In genomic region chr20:62285722-62286121, GRCh38 we compare ENCODE assay signal across 22 cellular contexts. TPM values are rescaled to one million over a fixed set of nuclear protein-coding genes. Genes with fewer than 3 reads are reported as not detected.
DNase-seq lines count a peak whose midpoint lies in the region; ATAC-seq and FAIRE-seq lines count a peak whose summit lies in the region.
"Had no signal": no experiment of that assay in that cellular context is flagged by ENCODE, and none has a peak within 500 bp of the region (broad histone marks: within the 10 kb centered on the region; RNA-seq: fewer than 3 reads in every experiment).

No MANE protein-coding gene starts in this region.

- H3K9me2 ChIP-seq in GM23248 (ENCODE audit: insufficient read depth): no peaks in the 10 kb centered on the region

- H3K9me3 Mint-ChIP-seq in activated T-helper 17 cell treated with anti-CD3 and anti-CD28 coated beads, Interleukin-2, amount 50 U/mL, for 72 hours: no peaks in the 10 kb centered on the region
- H3K9me3 Mint-ChIP-seq: activated naive CD8-positive, alpha-beta T cell treated with anti-CD3 and anti-CD28 coated beads for 36 hours; endodermal cell; WTC11 had no signal

- WGBS in GM23248 (ENCODE audit: low coverage in 1 of 2, low lambda C conversion rate in 2 of 2, missing lambda C conversion rate in 2 of 2), 2 experiments: 79 to 82% methylated on average over 22 to 23 of the region's 23 CpGs

- no peaks in the 10 kb centered on the region for H3K4me1 Mint-ChIP-seq in activated T-helper 17 cell treated with anti-CD3 and anti-CD28 coated beads, Interleukin-2, amount 50 U/mL, for 72 hours
- H3K4me1 Mint-ChIP-seq: activated naive CD8-positive, alpha-beta T cell treated with anti-CD3 and anti-CD28 coated beads for 36 hours; endodermal cell; WTC11 had no signal

- H3K9me3 ChIP-seq in GM23248 (ENCODE audit: low read depth): no peaks in the 10 kb centered on the region
- H3K9me3 ChIP-seq: lower lobe of right lung had no signal

- no peak overlapping the region for H3K4me3 Mint-ChIP-seq in activated T-helper 17 cell treated with anti-CD3 and anti-CD28 coated beads, Interleukin-2, amount 50 U/mL, for 72 hours
- H3K4me3 Mint-ChIP-seq: activated naive CD8-positive, alpha-beta T cell treated with anti-CD3 and anti-CD28 coated beads for 36 hours; endodermal cell; WTC11 had no signal

- H4K20me1 ChIP-seq in GM23248 (ENCODE audit: insufficient read depth): no peaks in the 10 kb centered on the region

- H3K36me3 Mint-ChIP-seq in activated T-helper 17 cell treated with anti-CD3 and anti-CD28 coated beads, Interleukin-2, amount 50 U/mL, for 72 hours (ENCODE audit: low read depth): peaks cover 53% of the 10 kb centered on the region

- no peaks in the 10 kb centered on the region for H3F3A ChIP-seq in GM23248 (ENCODE audit: insufficient read depth)

- no peaks in the 10 kb centered on the region for H3K4me1 ChIP-seq in GM23248 (ENCODE audit: insufficient read depth)
- H3K4me1 ChIP-seq: lower lobe of right lung had no signal

- FAIRE-seq in HTR-8/SVneo (lab: Jason Lieb, UNC): peak; percentile 90
- FAIRE-seq: colon, D721Med had no signal

- H3K27me3 Mint-ChIP-seq in activated T-helper 17 cell treated with anti-CD3 and anti-CD28 coated beads, Interleukin-2, amount 50 U/mL, for 72 hours: no peaks in the 10 kb centered on the region
- H3K27me3 Mint-ChIP-seq: activated naive CD8-positive, alpha-beta T cell treated with anti-CD3 and anti-CD28 coated beads for 36 hours had no signal

- no peak overlapping the region for H2AFZ ChIP-seq in GM23248

- no peak for DNase-seq in HTR-8/SVneo (ENCODE audit: insufficient read length, low spot score)
- peak; percentile 100 for DNase-seq in dermis blood vessel endothelial cell
- DNase-seq in left lobe of liver (ENCODE audit: low spot score): peak; percentile 72
- peak; percentile 78 for DNase-seq in pulmonary artery endothelial cell (ENCODE audit: low read depth, low spot score)
- no peak for DNase-seq in HT-29 (ENCODE audit: low spot score)
- no peak for DNase-seq in GM23248
- no peak for DNase-seq in stimulated activated CD4-positive, alpha-beta T cell treated with anti-CD3 and anti-CD28 coated beads, Interleukin-4, amount 100 ng/mL, for 1 hour
- DNase-seq: ACHN; activated CD4-positive, alpha-beta T cell treated with anti-CD3 and anti-CD28 coated beads, Interleukin-2, amount 50 U/mL, for 48 hours; activated CD8-positive, alpha-beta memory T cell treated with anti-CD3 and anti-CD28 coated beads, Interleukin-2, amount 50 U/mL, for 48 hours; activated naive CD8-positive, alpha-beta T cell treated with anti-CD3 and anti-CD28 coated beads for 36 hours; endodermal cell; H7; head of caudate nucleus; lower lobe of right lung; NCI-H1417; stimulated activated CD4-positive, alpha-beta T cell treated with anti-CD3 and anti-CD28 coated beads, Interleukin-15, amount 100 ng/mL, for 24 hours had no signal

- H3K36me3 ChIP-seq in GM23248 (ENCODE audit: low read depth): peaks cover 9% of the 10 kb centered on the region; the same call in 1 of the 2 replicates

- no peak overlapping the region for H3K9ac ChIP-seq in GM23248

- peak; percentile 79 for ATAC-seq in left lobe of liver
- ATAC-seq in activated T-helper 17 cell treated with anti-CD3 and anti-CD28 coated beads, Interleukin-2, amount 50 U/mL, for 72 hours (replicated peaks): no peak
- ATAC-seq: WTC11 had no signal

- H3K27me3 ChIP-seq in GM23248 (replicated peaks; ENCODE audit: insufficient read depth): no peaks in the 10 kb centered on the region

- in situ Hi-C loops in GM23248 (cut with MboI): no loop called here

- H3K4me3 ChIP-seq in GM23248: no peak overlapping the region
- H3K4me3 ChIP-seq: lower lobe of right lung, SK-N-MC had no signal

- H3K79me2 ChIP-seq in GM23248 (ENCODE audit: insufficient read depth): no peaks in the 10 kb centered on the region

- H3K4me2 ChIP-seq in GM23248 (ENCODE audit: unreplicated experiment): no peak overlapping the region

- H3K27ac ChIP-seq in GM23248: no peak overlapping the region
- H3K27ac ChIP-seq: lower lobe of right lung, SK-N-MC had no signal

- no peak overlapping the region for H3K27ac Mint-ChIP-seq in activated T-helper 17 cell treated with anti-CD3 and anti-CD28 coated beads, Interleukin-2, amount 50 U/mL, for 72 hours
- H3K27ac Mint-ChIP-seq: activated naive CD8-positive, alpha-beta T cell treated with anti-CD3 and anti-CD28 coated beads for 36 hours; endodermal cell; WTC11 had no signal

RNA-seq across cellular contexts. Expression of gene ADRM1, which starts 17.1 kb away (rescaled TPM):
- total RNA-seq in dermis blood vessel endothelial cell: 130 and 158 TPM in 2 replicates
- total RNA-seq in left lobe of liver: 61.0 TPM
- total RNA-seq in pulmonary artery endothelial cell: 150 and 167 TPM in 2 replicates
- 659 and 752 TPM in 2 replicates for total RNA-seq in HT-29 (2014; rRNA removed; shearing (Covaris generic))
- 100 to 1,000 TPM in 1 of 2 donors, 10 to 100 TPM in 1; 67.3 to 132 TPM for total RNA-seq in activated T-helper 17 cell treated with anti-CD3 and anti-CD28 coated beads, Interleukin-2, amount 50 U/mL, for 72 hours
- 117 and 138 TPM in 2 replicates for total RNA-seq in GM23248 (2014; rRNA removed; shearing (Covaris generic))
- polyA plus RNA-seq in GM23248 (2016; fragmentation: Nextera tagmentation; extraction: Ambion mirVana): 162 and 175 TPM in 2 replicates

RNA-seq across cellular contexts. Expression of gene OSBPL2, which starts 47.4 kb away (rescaled TPM):
- total RNA-seq in dermis blood vessel endothelial cell (28.9 and 35.7 TPM in 2 replicates), left lobe of liver (21.1 TPM), pulmonary artery endothelial cell (20.6 and 21.4 TPM in 2 replicates)
- 44.9 and 49.8 TPM in 2 replicates for total RNA-seq in HT-29 (2014; rRNA removed; shearing (Covaris generic))
- 10 to 100 TPM; 25.6 to 34.7 TPM for total RNA-seq in activated T-helper 17 cell treated with anti-CD3 and anti-CD28 coated beads, Interleukin-2, amount 50 U/mL, for 72 hours
- 22.4 and 27.9 TPM in 2 replicates for total RNA-seq in GM23248 (2014; rRNA removed; shearing (Covaris generic))
- polyA plus RNA-seq in GM23248 (2016; fragmentation: Nextera tagmentation; extraction: Ambion mirVana): 22.2 and 24.8 TPM in 2 replicates

Comparison
In these comparisons a context has a peak if more than half of its experiments do, and no peak if none do; other contexts are left out.
1. DNase-seq: peak in dermis blood vessel endothelial cell (single experiment), left lobe of liver (single experiment) and pulmonary artery endothelial cell (single experiment); none in HTR-8/SVneo (single experiment), HT-29 (single experiment), GM23248 (single experiment) and stimulated activated CD4-positive, alpha-beta T cell treated with anti-CD3 and anti-CD28 coated beads, Interleukin-4, amount 100 ng/mL, for 1 hour (single experiment).